Comparison of ENCODE assay signal across 8 cellular contexts in the genomic region with DNA sequence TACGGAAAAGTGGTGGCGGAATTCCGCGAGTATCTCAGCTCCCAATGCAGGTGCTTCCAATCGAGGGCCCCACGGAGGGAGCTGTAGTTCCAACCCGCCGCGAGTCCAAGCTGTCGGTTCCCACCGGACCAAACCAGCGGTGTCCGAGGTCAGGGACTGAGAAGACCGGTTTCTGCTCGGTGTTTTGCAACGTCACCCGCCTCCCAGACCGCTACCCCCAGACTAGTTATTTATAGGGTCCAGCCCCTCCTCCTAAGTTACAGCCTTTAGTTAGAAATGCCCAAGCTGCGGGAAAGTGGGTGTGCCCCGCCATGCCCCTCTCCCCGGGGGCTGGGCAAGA. TPM values are rescaled to one million over a fixed set of nuclear protein-coding genes. Genes with fewer than 3 reads are reported as not detected.
DNase-seq lines count a peak whose midpoint lies in the region; ATAC-seq lines count a peak whose summit lies in the region.

No MANE protein-coding gene starts in this region.

- H3K4me3 Mint-ChIP-seq in activated CD4-positive, alpha-beta T cell treated with anti-CD3 and anti-CD28 coated beads for 36 hours: peak overlapping the region; percentile 76
- H3K4me3 Mint-ChIP-seq in activated T-helper 2 cell treated with anti-CD3 and anti-CD28 coated beads, Interferon-gamma antibody, Interleukin-2, Interleukin-4, amounts not matched to agents 10 μg/mL and 5 μg/mL and 100 μg/mL, durations not matched to agents 14 hours and 24 hours and 36 hours (ENCODE audit: low read depth): peak overlapping the region; percentile 86
- peak overlapping the region; percentile 83 for H3K4me3 Mint-ChIP-seq in stimulated activated effector memory CD8-positive, alpha-beta T cell treated with anti-CD3 and anti-CD28 coated beads, Interleukin-12 subunit alpha, Interleukin-12 subunit beta, amount 100 ng/mL, for 72 hours

- no peak for DNase-seq in activated CD4-positive, alpha-beta T cell treated with anti-CD3 and anti-CD28 coated beads for 36 hours
- DNase-seq in activated CD4-positive, alpha-beta T cell treated with anti-CD3 and anti-CD28 coated beads, Interleukin-2, amount 50 U/mL, for 4 hours: no peak
- no peak for DNase-seq in activated T-helper 2 cell treated with anti-CD3 and anti-CD28 coated beads, Interferon-gamma antibody, Interleukin-2, Interleukin-4, amounts not matched to agents 10 μg/mL and 5 μg/mL and 100 μg/mL, durations not matched to agents 14 hours and 24 hours and 36 hours (ENCODE audit: low spot score)
- no peak for DNase-seq in stimulated activated effector memory CD8-positive, alpha-beta T cell treated with anti-CD3 and anti-CD28 coated beads, Interleukin-12 subunit alpha, Interleukin-12 subunit beta, amount 100 ng/mL, for 72 hours (ENCODE audit: low spot score in 2 of 2)
- DNase-seq in NCI-H2081 treated with DMSO at 0.1 percent for 48 hours (lab: John Stamatoyannopoulos, UW) (no peak), NCI-H345 (lab: John Stamatoyannopoulos, UW) (no peak)
- no peak for DNase-seq in activated CD4-positive, alpha-beta T cell treated with anti-CD3 and anti-CD28 coated beads, Interleukin-2, amount 50 U/mL, for 48 hours

- CTCF ChIA-PET in activated CD4-positive, alpha-beta T cell treated with anti-CD3 and anti-CD28 coated beads for 36 hours (lab: Charles Lee): interaction anchor here (0.6 to 9.2 kb wide), 9 partner anchors 26 to 702 kb away, joined by 3 to 76 read pairs (median 3); partner anchors contain the start of genes DCTN3, FANCG and UBAP1

- H3K27ac Mint-ChIP-seq in activated CD4-positive, alpha-beta T cell treated with anti-CD3 and anti-CD28 coated beads for 36 hours: no peak overlapping the region
- no peak overlapping the region for H3K27ac Mint-ChIP-seq in activated T-helper 2 cell treated with anti-CD3 and anti-CD28 coated beads, Interferon-gamma antibody, Interleukin-2, Interleukin-4, amounts not matched to agents 10 μg/mL and 5 μg/mL and 100 μg/mL, durations not matched to agents 14 hours and 24 hours and 36 hours
- H3K27ac Mint-ChIP-seq in stimulated activated effector memory CD8-positive, alpha-beta T cell treated with anti-CD3 and anti-CD28 coated beads, Interleukin-12 subunit alpha, Interleukin-12 subunit beta, amount 100 ng/mL, for 72 hours: no peak overlapping the region

- no peaks in the 10 kb centered on the region for H3K27me3 Mint-ChIP-seq in activated CD4-positive, alpha-beta T cell treated with anti-CD3 and anti-CD28 coated beads for 36 hours
- peaks cover 2% of the 10 kb centered on the region for H3K27me3 Mint-ChIP-seq in activated T-helper 2 cell treated with anti-CD3 and anti-CD28 coated beads, Interferon-gamma antibody, Interleukin-2, Interleukin-4, amounts not matched to agents 10 μg/mL and 5 μg/mL and 100 μg/mL, durations not matched to agents 14 hours and 24 hours and 36 hours (ENCODE audit: low read depth)

- H3K36me3 Mint-ChIP-seq in activated CD4-positive, alpha-beta T cell treated with anti-CD3 and anti-CD28 coated beads for 36 hours (ENCODE audit: low read depth): peaks cover 2% of the 10 kb centered on the region
- no peaks in the 10 kb centered on the region for H3K36me3 Mint-ChIP-seq in activated T-helper 2 cell treated with anti-CD3 and anti-CD28 coated beads, Interferon-gamma antibody, Interleukin-2, Interleukin-4, amounts not matched to agents 10 μg/mL and 5 μg/mL and 100 μg/mL, durations not matched to agents 14 hours and 24 hours and 36 hours (ENCODE audit: low read depth)
- H3K36me3 Mint-ChIP-seq in stimulated activated effector memory CD8-positive, alpha-beta T cell treated with anti-CD3 and anti-CD28 coated beads, Interleukin-12 subunit alpha, Interleukin-12 subunit beta, amount 100 ng/mL, for 72 hours: no peaks in the 10 kb centered on the region

- H3K9me3 ChIP-seq in iPS-18c (ENCODE audit: control insufficient read depth, insufficient read depth, low read length): peaks cover 2% of the 10 kb centered on the region

- POLR2A ChIA-PET in activated CD4-positive, alpha-beta T cell treated with anti-CD3 and anti-CD28 coated beads for 36 hours (lab: Charles Lee): interaction anchor here (0.6 kb wide), 4 partner anchors 72 to 324 kb away, joined by 3 to 4 read pairs (median 4); no protein-coding TSS in a partner anchor

- peak overlapping the region; percentile 76 for H3K4me3 ChIP-seq in iPS-18c (ENCODE audit: insufficient read depth, low read depth, low read length)

- intact Hi-C loops in activated CD4-positive, alpha-beta T cell treated with anti-CD3 and anti-CD28 coated beads for 36 hours (cut with DNase I, micrococcal nuclease): loop anchor here (1.0 to 5.0 kb wide), 12 partner anchors 48 to 1113 kb away; partner anchors contain the start of genes DCAF12 (in 2 of the 2), KIF24 (in 2 of the 2), NUDT2 (in 2 of the 2) and UBAP1 (in 2 of the 2)
- intact Hi-C loops in activated T-helper 2 cell treated with anti-CD3 and anti-CD28 coated beads, Interferon-gamma antibody, Interleukin-2, Interleukin-4, amounts not matched to agents 10 μg/mL and 5 μg/mL and 100 μg/mL, durations not matched to agents 14 hours and 24 hours and 36 hours (cut with micrococcal nuclease): loop anchor here (2.0 to 5.0 kb wide), 4 partner anchors 125 to 1435 kb away; partner anchors contain the start of genes SPAG8 and UBAP2

- peaks cover 36% of the 10 kb centered on the region for H3K4me1 Mint-ChIP-seq in activated CD4-positive, alpha-beta T cell treated with anti-CD3 and anti-CD28 coated beads for 36 hours
- H3K4me1 Mint-ChIP-seq in activated T-helper 2 cell treated with anti-CD3 and anti-CD28 coated beads, Interferon-gamma antibody, Interleukin-2, Interleukin-4, amounts not matched to agents 10 μg/mL and 5 μg/mL and 100 μg/mL, durations not matched to agents 14 hours and 24 hours and 36 hours (ENCODE audit: low read depth): peaks cover 21% of the 10 kb centered on the region
- peaks cover 47% of the 10 kb centered on the region for H3K4me1 Mint-ChIP-seq in stimulated activated effector memory CD8-positive, alpha-beta T cell treated with anti-CD3 and anti-CD28 coated beads, Interleukin-12 subunit alpha, Interleukin-12 subunit beta, amount 100 ng/mL, for 72 hours

- no peaks in the 10 kb centered on the region for H3K9me3 Mint-ChIP-seq in activated CD4-positive, alpha-beta T cell treated with anti-CD3 and anti-CD28 coated beads for 36 hours (ENCODE audit: low read depth)
- no peaks in the 10 kb centered on the region for H3K9me3 Mint-ChIP-seq in activated T-helper 2 cell treated with anti-CD3 and anti-CD28 coated beads, Interferon-gamma antibody, Interleukin-2, Interleukin-4, amounts not matched to agents 10 μg/mL and 5 μg/mL and 100 μg/mL, durations not matched to agents 14 hours and 24 hours and 36 hours
- H3K9me3 Mint-ChIP-seq in stimulated activated effector memory CD8-positive, alpha-beta T cell treated with anti-CD3 and anti-CD28 coated beads, Interleukin-12 subunit alpha, Interleukin-12 subunit beta, amount 100 ng/mL, for 72 hours: no peaks in the 10 kb centered on the region

- no peak for ATAC-seq in activated CD4-positive, alpha-beta T cell treated with anti-CD3 and anti-CD28 coated beads for 36 hours
- ATAC-seq in stimulated activated effector memory CD8-positive, alpha-beta T cell treated with anti-CD3 and anti-CD28 coated beads, Interleukin-12 subunit alpha, Interleukin-12 subunit beta, amount 100 ng/mL, for 72 hours: no peak

RNA-seq across cellular contexts. Expression of gene MYORG, which starts 0.7 kb away (rescaled TPM):
- 1 to 10 TPM; 2.2 to 2.3 TPM for total RNA-seq in activated CD4-positive, alpha-beta T cell treated with anti-CD3 and anti-CD28 coated beads for 36 hours
- 1.6 TPM in 2 replicates for total RNA-seq in activated T-helper 2 cell treated with anti-CD3 and anti-CD28 coated beads, Interferon-gamma antibody, Interleukin-2, Interleukin-4, amounts not matched to agents 10 μg/mL and 5 μg/mL and 100 μg/mL, durations not matched to agents 14 hours and 24 hours and 36 hours

RNA-seq across cellular contexts. Expression of gene NUDT2, which starts 48.0 kb away (rescaled TPM):
- 10 to 100 TPM; 14.9 to 22.9 TPM for total RNA-seq in activated CD4-positive, alpha-beta T cell treated with anti-CD3 and anti-CD28 coated beads for 36 hours
- total RNA-seq in activated T-helper 2 cell treated with anti-CD3 and anti-CD28 coated beads, Interferon-gamma antibody, Interleukin-2, Interleukin-4, amounts not matched to agents 10 μg/mL and 5 μg/mL and 100 μg/mL, durations not matched to agents 14 hours and 24 hours and 36 hours: 30.8 and 33.0 TPM in 2 replicates

RNA-seq across cellular contexts. Expression of gene KIF24, which starts 48.3 kb away (rescaled TPM):
- total RNA-seq in activated CD4-positive, alpha-beta T cell treated with anti-CD3 and anti-CD28 coated beads for 36 hours: 1 to 10 TPM; 5.9 to 7.7 TPM
- total RNA-seq in activated T-helper 2 cell treated with anti-CD3 and anti-CD28 coated beads, Interferon-gamma antibody, Interleukin-2, Interleukin-4, amounts not matched to agents 10 μg/mL and 5 μg/mL and 100 μg/mL, durations not matched to agents 14 hours and 24 hours and 36 hours: 4.8 and 5.0 TPM in 2 replicates
